Comparison of ENCODE assay signal across 14 cellular contexts in the genomic region with DNA sequence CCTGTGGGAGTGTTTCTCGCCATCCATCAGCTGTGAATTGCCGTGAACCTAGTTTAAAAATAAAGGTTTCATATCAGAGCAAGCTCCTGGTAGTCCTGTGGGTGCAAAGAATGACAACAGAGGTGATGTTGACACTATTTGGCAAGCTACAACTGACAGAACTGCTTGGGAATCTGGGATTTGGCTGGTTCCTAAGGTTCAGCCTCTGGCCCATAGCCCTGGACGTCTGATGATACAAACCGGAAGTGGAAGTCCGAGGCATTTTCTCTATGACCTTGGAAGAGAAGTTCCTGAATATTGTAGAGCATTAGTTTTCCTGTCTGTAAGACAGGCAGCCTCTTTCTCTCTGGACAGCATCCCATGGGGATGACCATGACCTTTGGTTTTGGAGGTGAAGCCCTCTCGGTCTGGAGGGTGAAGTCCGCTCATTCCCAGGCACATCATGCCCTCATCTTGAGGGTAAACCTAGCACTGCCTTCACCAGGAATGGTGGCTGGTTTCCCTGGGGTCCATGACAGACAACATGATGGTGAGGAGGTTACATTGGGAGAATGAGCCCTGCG. TPM values are rescaled to one million over a fixed set of nuclear protein-coding genes. Genes with fewer than 3 reads are reported as not detected.
DNase-seq lines count a peak whose midpoint lies in the region; ATAC-seq, FAIRE-seq and TF ChIP-seq lines count a peak whose summit lies in the region.
"Had no signal": no experiment of that assay in that cellular context is flagged by ENCODE, and none has a peak within 500 bp of the region (broad histone marks: within the 10 kb centered on the region; RNA-seq: fewer than 3 reads in every experiment).

No MANE protein-coding gene starts in this region.

- no peak for ATAC-seq in CD4-positive, CD25-positive, alpha-beta regulatory T cell (ENCODE audit: low read depth in 2 of 2)
- peak; percentile 83 to 85 for ATAC-seq in right cardiac atrium
- ATAC-seq in sciatic nerve: peak; percentile 91
- ATAC-seq: activated naive CD8-positive, alpha-beta T cell treated with anti-CD3 and anti-CD28 coated beads, Interleukin-2, amount 50 U/mL, for 24 hours; PC-3 had no signal

- H3K27me3 Mint-ChIP-seq in CD4-positive, CD25-positive, alpha-beta regulatory T cell: no peaks in the 10 kb centered on the region
- H3K27me3 Mint-ChIP-seq: activated naive CD8-positive, alpha-beta T cell treated with anti-CD3 and anti-CD28 coated beads, Interleukin-2, amount 50 U/mL, for 24 hours had no signal

- H3K27me3 ChIP-seq in CD4-positive, CD25-positive, alpha-beta regulatory T cell (ENCODE audit: control insufficient read depth, insufficient read depth, low read length): no peaks in the 10 kb centered on the region
- H3K27me3 ChIP-seq in ascending aorta (no peaks in the 10 kb centered on the region), right cardiac atrium (ENCODE audit: control insufficient read depth, insufficient read depth) (no peaks in the 10 kb centered on the region)

- H3K36me3 Mint-ChIP-seq in CD4-positive, CD25-positive, alpha-beta regulatory T cell: peaks cover 14% of the 10 kb centered on the region

- intact Hi-C loops in ascending aorta (cut with DNase I) (no loop called here), right cardiac atrium (cut with DNase I) (no loop called here), sciatic nerve (cut with DNase I) (no loop called here), head of caudate nucleus (cut with DNase I) (no loop called here)

- peaks cover 12 to 90% (median 45%) of the 10 kb centered on the region in 4 donors for H3K4me1 Mint-ChIP-seq in CD4-positive, CD25-positive, alpha-beta regulatory T cell

- no peak overlapping the region for H3K4me3 ChIP-seq in CD4-positive, CD25-positive, alpha-beta regulatory T cell (ENCODE audit: low read depth, low read length)
- no peak overlapping the region for H3K4me3 ChIP-seq in ascending aorta
- no peak overlapping the region for H3K4me3 ChIP-seq in right cardiac atrium (ENCODE audit: low read length)

- peaks cover 0 to 2% (median 0%) of the 10 kb centered on the region in 7 donors for H3K9me3 Mint-ChIP-seq in CD4-positive, CD25-positive, alpha-beta regulatory T cell
- H3K9me3 Mint-ChIP-seq: activated naive CD8-positive, alpha-beta T cell treated with anti-CD3 and anti-CD28 coated beads, Interleukin-2, amount 50 U/mL, for 24 hours had no signal

- no peak for TF ChIP-seq POLR2A in H54 (IDR thresholded peaks at IDR 0.05; ENCODE audit: low read depth, low read length)

- peaks cover 3% of the 10 kb centered on the region for H3K36me3 ChIP-seq in CD4-positive, CD25-positive, alpha-beta regulatory T cell (ENCODE audit: control insufficient read depth, insufficient read depth, low read length)
- H3K36me3 ChIP-seq in ascending aorta: peaks cover 0 to 6% of the 10 kb centered on the region in 2 donors

- WGBS in right cardiac atrium: 32% methylated on average over 8 of the region's 8 CpGs

- TF ChIP-seq CTCF in ascending aorta (IDR thresholded peaks at IDR 0.05): no peak

- peaks cover 19% of the 10 kb centered on the region for H3K4me1 ChIP-seq in CD4-positive, CD25-positive, alpha-beta regulatory T cell (ENCODE audit: control insufficient read depth, insufficient read depth, low read length, poor library complexity, severe bottlenecking)
- H3K4me1 ChIP-seq in ascending aorta: peaks cover 11 to 12% of the 10 kb centered on the region in 2 donors
- peaks cover 28% of the 10 kb centered on the region for H3K4me1 ChIP-seq in right cardiac atrium (ENCODE audit: control insufficient read depth, insufficient read depth, low read length)

- no peaks in the 10 kb centered on the region for H3K9me3 ChIP-seq in CD4-positive, CD25-positive, alpha-beta regulatory T cell (ENCODE audit: control insufficient read depth in 2 of 2, low read length in 2 of 2)
- H3K9me3 ChIP-seq in ascending aorta (no peaks in the 10 kb centered on the region), right cardiac atrium (ENCODE audit: control insufficient read depth, low read length) (no peaks in the 10 kb centered on the region)

- no peak for FAIRE-seq in H54 (lab: Jason Lieb, UNC)
- FAIRE-seq: G401.6 had no signal

- no peak for DNase-seq in CD4-positive, CD25-positive, alpha-beta regulatory T cell
- DNase-seq in ascending aorta (ENCODE audit: low spot score in 2 of 2) (peak in 1 of 2 donors; percentile 77), right cardiac atrium (peak in 2 of 3 donors; percentile 71 to 79), sciatic nerve (ENCODE audit: low spot score) (no peak), H54 (ENCODE audit: insufficient read length, low spot score) (no peak), head of caudate nucleus (no peak), RPMI8226 (no peak), KG1 (lab: John Stamatoyannopoulos, UW) (no peak)
- DNase-seq: activated naive CD8-positive, alpha-beta T cell treated with anti-CD3 and anti-CD28 coated beads, Interleukin-2, amount 50 U/mL, for 24 hours; C1 segment of cervical spinal cord; effector CD4-positive, alpha-beta T cell; PC-3; T-helper 2 cell had no signal

- H3K4me3 Mint-ChIP-seq in CD4-positive, CD25-positive, alpha-beta regulatory T cell: no peak overlapping the region
- H3K4me3 Mint-ChIP-seq: activated naive CD8-positive, alpha-beta T cell treated with anti-CD3 and anti-CD28 coated beads, Interleukin-2, amount 50 U/mL, for 24 hours had no signal

- peak overlapping the region; percentile 63 to 86 (median 81) for H3K27ac Mint-ChIP-seq in CD4-positive, CD25-positive, alpha-beta regulatory T cell
- H3K27ac Mint-ChIP-seq: activated naive CD8-positive, alpha-beta T cell treated with anti-CD3 and anti-CD28 coated beads, Interleukin-2, amount 50 U/mL, for 24 hours had no signal

- no peak overlapping the region for H3K27ac ChIP-seq in CD4-positive, CD25-positive, alpha-beta regulatory T cell (ENCODE audit: insufficient read depth, low read length, poor library complexity, severe bottlenecking)
- H3K27ac ChIP-seq in ascending aorta: peak overlapping the region; percentile 56 to 65
- peak overlapping the region; percentile 81 for H3K27ac ChIP-seq in right cardiac atrium (ENCODE audit: low read length)

RNA-seq across cellular contexts. Expression of a gene that starts 29.1 kb away (rescaled TPM):
- total RNA-seq in CD4-positive, CD25-positive, alpha-beta regulatory T cell: 134 TPM
- polyA plus RNA-seq in CD4-positive, CD25-positive, alpha-beta regulatory T cell: 10 to 100 TPM in 1 of 4 donors, 1 to 10 TPM in 3; 8.1 to 13.9 (median 9.7) TPM
- total RNA-seq in ascending aorta (63.3 TPM), right cardiac atrium (10 to 100 TPM; 31.4 to 53.9 (median 36.0) TPM), sciatic nerve (57.7 TPM)
- 12.2 TPM for polyA plus RNA-seq in right cardiac atrium

Comparison
In these comparisons a context has a peak if more than half of its experiments do, and no peak if none do; other contexts are left out.
1. ATAC-seq: peak in right cardiac atrium (2 of 2) and sciatic nerve (single experiment); none in CD4-positive, CD25-positive, alpha-beta regulatory T cell (0 of 2).
2. DNase-seq: peak in right cardiac atrium (2 of 3); none in CD4-positive, CD25-positive, alpha-beta regulatory T cell (0 of 3), sciatic nerve (single experiment), H54 (single experiment), head of caudate nucleus (0 of 42), RPMI8226 (single experiment) and KG1 (single experiment).